In genomic region chr7:129775695-129776396, GRCh38 we compare ENCODE assay signal across 27 cellular contexts.
DNase-seq lines count a peak whose midpoint lies in the region; ATAC-seq lines count a peak whose summit lies in the region.
"Had no signal": no experiment of that assay in that cellular context is flagged by ENCODE, and none has a peak within 500 bp of the region (broad histone marks: within the 10 kb centered on the region; RNA-seq: fewer than 3 reads in every experiment).

No MANE protein-coding gene starts in this region.

- no peak overlapping the region for H3K4me3 ChIP-seq in BLaER1
- H3K4me3 ChIP-seq in NT2/D1 (ENCODE audit: insufficient read length, low read depth) = no peak overlapping the region
- H3K4me3 ChIP-seq: esophagus squamous epithelium, heart right ventricle, skin epidermis, testis had no signal

- no peak overlapping the region for H3K27ac ChIP-seq in BLaER1
- H3K27ac ChIP-seq: esophagus squamous epithelium, foreskin keratinocyte, heart right ventricle, skin epidermis, testis had no signal

- no peak for ATAC-seq in stimulated activated naive CD8-positive, alpha-beta T cell treated with anti-CD3 and anti-CD28 coated beads, Interleukin-15, Interleukin-2, amounts not matched to agents 100 U/mL and 50 U/mL, for 24 hours
- ATAC-seq: foreskin keratinocyte; heart right ventricle; left colon; natural killer cell treated with Interleukin-12 subunit alpha and Interleukin-12 subunit beta and Interleukin-15 and Interleukin-18, amount 100 ng/mL, for 72 hours; Panc1 had no signal

- no peak for DNase-seq in NT2/D1 (ENCODE audit: low read depth, low spot score)
- DNase-seq in iPS-NIHi11 (ENCODE audit: low spot score) = peak; percentile 57
- no peak for DNase-seq in effector CD4-positive, alpha-beta T cell
- DNase-seq in stimulated activated naive CD8-positive, alpha-beta T cell treated with anti-CD3 and anti-CD28 coated beads, Interleukin-15, Interleukin-2, amounts not matched to agents 100 U/mL and 50 U/mL, for 24 hours = no peak
- DNase-seq in NCI-H146 (lab: John Stamatoyannopoulos, UW) = no peak
- DNase-seq: activated CD4-positive, alpha-beta T cell treated with anti-CD3 and anti-CD28 coated beads for 48 hours; amniotic stem cell; DMS53; esophagus squamous epithelium; foreskin keratinocyte; GDM1; heart right ventricle; immature natural killer cell; left colon; mammary epithelial cell; NCI-H1694; NCI-H226; NCI-H748 treated with DMSO at 0.1 percent for 48 hours; retina; SHP77 treated with DMSO at 0.1 percent for 48 hours; stimulated activated naive CD4-positive, alpha-beta T cell treated with Interleukin-2 at 50 U/mL for 16 hours; testis had no signal

- H4K20me1 ChIP-seq in BLaER1 = peaks cover 62% of the 10 kb centered on the region

- no peak overlapping the region for H3K9ac ChIP-seq in BLaER1
- H3K9ac ChIP-seq in ES-I3 (ENCODE audit: low read depth, low read length) = 0 out of 2 replicates have a peak overlapping the region, but pooled peaks have one; percentile 0
- peak overlapping the region; percentile 36 for H3K9ac ChIP-seq in NT2/D1 (ENCODE audit: insufficient read length, low read depth)

- H3K9me3 ChIP-seq in BLaER1 (0 out of 2 replicates have a peak, but pooled peaks cover 9% of the 10 kb centered on the region), ES-I3 (ENCODE audit: control insufficient read depth, insufficient read depth, low read length) (no peaks in the 10 kb centered on the region; the same call in 1 of the 2 replicates), NT2/D1 (ENCODE audit: insufficient read depth, low read length) (no peaks in the 10 kb centered on the region; the same call in 1 of the 2 replicates)
- H3K9me3 ChIP-seq: esophagus squamous epithelium, heart right ventricle, testis had no signal

- H3K36me3 ChIP-seq in BLaER1 (no peaks in the 10 kb centered on the region), ES-I3 (ENCODE audit: insufficient read depth, low read length) (no peaks in the 10 kb centered on the region), NT2/D1 (ENCODE audit: insufficient read depth, insufficient read length, low read length) (no peaks in the 10 kb centered on the region)
- H3K36me3 ChIP-seq: esophagus squamous epithelium, heart right ventricle had no signal

- peaks cover 91% of the 10 kb centered on the region for H3K4me1 ChIP-seq in BLaER1
- H3K4me1 ChIP-seq in ES-I3 (ENCODE audit: insufficient read depth, low read length) = peaks cover 58% of the 10 kb centered on the region
- peaks cover 40% of the 10 kb centered on the region for H3K4me1 ChIP-seq in NT2/D1 (ENCODE audit: insufficient read depth, insufficient read length)
- H3K4me1 ChIP-seq: foreskin keratinocyte had no signal

- peak overlapping the region; percentile 97 for H3K4me2 ChIP-seq in BLaER1

- H3K27me3 ChIP-seq in BLaER1 = peaks cover 62% of the 10 kb centered on the region
- H3K27me3 ChIP-seq in NT2/D1 (ENCODE audit: insufficient read depth, insufficient read length) = peaks cover 32% of the 10 kb centered on the region
